In the genomic region with DNA sequence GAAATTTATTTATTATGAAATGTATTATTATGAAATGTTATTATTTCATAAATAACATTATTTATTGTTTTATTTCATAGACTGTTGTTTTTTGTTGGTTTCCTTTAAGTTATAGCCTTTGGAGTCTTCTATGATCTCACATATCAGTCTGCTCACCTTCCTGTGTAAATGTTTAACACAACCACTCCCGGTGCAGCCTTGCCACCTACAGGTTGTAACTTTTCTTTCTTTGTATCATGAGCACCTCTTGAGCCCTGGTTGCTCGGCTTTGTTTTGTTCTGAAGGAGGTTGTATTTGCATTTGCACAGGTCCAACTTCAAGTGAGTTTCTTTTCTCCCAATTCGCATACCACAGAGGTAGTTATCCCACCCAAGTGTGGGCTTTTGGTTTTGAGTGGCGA, we compare ENCODE assay signal across 14 cellular contexts.
DNase-seq lines count a peak whose midpoint lies in the region; ATAC-seq and TF ChIP-seq lines count a peak whose summit lies in the region.
"Had no signal": no experiment of that assay in that cellular context is flagged by ENCODE, and none has a peak within 500 bp of the region (broad histone marks: within the 10 kb centered on the region; RNA-seq: fewer than 3 reads in every experiment).

No MANE protein-coding gene starts in this region.

- H3K9me3 ChIP-seq in hepatocyte (ENCODE audit: low read depth): no peaks in the 10 kb centered on the region

- peaks cover 4% of the 10 kb centered on the region for H3K9me3 Mint-ChIP-seq in progenitor cell of endocrine pancreas (ENCODE audit: low read depth)

- no peaks in the 10 kb centered on the region for H3K27me3 ChIP-seq in hepatocyte

- 51% methylated on average over 4 of the region's 4 CpGs for WGBS in hepatocyte (ENCODE audit: low lambda C conversion rate, missing lambda C conversion rate)

- no peak overlapping the region for H3K4me3 Mint-ChIP-seq in progenitor cell of endocrine pancreas (ENCODE audit: low read depth)

- no peaks in the 10 kb centered on the region for H3K36me3 ChIP-seq in hepatocyte (replicated peaks; ENCODE audit: insufficient read depth, low read depth)

- no peaks in the 10 kb centered on the region for H3K9me2 ChIP-seq in hepatocyte (replicated peaks; ENCODE audit: insufficient read depth)

- H2AFZ ChIP-seq in hepatocyte: no peak overlapping the region
- H2AFZ ChIP-seq: GM23248 had no signal

- H3K4me1 ChIP-seq in hepatocyte (ENCODE audit: insufficient read depth): peaks cover 4% of the 10 kb centered on the region

- peaks cover 5% of the 10 kb centered on the region for H3K4me1 Mint-ChIP-seq in progenitor cell of endocrine pancreas (ENCODE audit: low read depth)

- peak overlapping the region; percentile 53 for H3K27ac ChIP-seq in hepatocyte
- H3K27ac ChIP-seq: C4-2B, GM23248 had no signal

- H4K20me1 ChIP-seq in hepatocyte (ENCODE audit: insufficient read depth, poor library complexity, severe bottlenecking): no peaks in the 10 kb centered on the region

- no peaks in the 10 kb centered on the region for H3K79me2 ChIP-seq in hepatocyte

- DNase-seq in NCI-H2107 treated with DMSO at 0.1 percent for 48 hours (lab: John Stamatoyannopoulos, UW; ENCODE audit: unreplicated experiment): peak; percentile 62
- DNase-seq in NCI-H2107 (lab: John Stamatoyannopoulos, UW): no peak
- peak; percentile 68 for DNase-seq in NCI-H510A treated with DMSO at 0.1 percent for 48 hours (lab: John Stamatoyannopoulos, UW)
- peak; percentile 52 for DNase-seq in hepatocyte (ENCODE audit: low spot score)
- DNase-seq in progenitor cell of endocrine pancreas (ENCODE audit: low spot score, unreplicated experiment): no peak
- no peak for DNase-seq in NAMALWA (ENCODE audit: low spot score)
- no peak for DNase-seq in AG20443 (ENCODE audit: low spot score)
- DNase-seq: DMS 273 treated with DMSO at 0.1 percent for 48 hours, GM23248, KG1, NCI-H526, SHP77 treated with DMSO at 0.1 percent for 48 hours had no signal

- H3K27me3 Mint-ChIP-seq in progenitor cell of endocrine pancreas: peaks cover 14% of the 10 kb centered on the region

- no peak overlapping the region for H3K4me3 ChIP-seq in hepatocyte
- H3K4me3 ChIP-seq: GM23248 had no signal

- ATAC-seq in HG02642 (IDR thresholded peaks at IDR 0.05; ENCODE audit: poor library complexity, unreplicated experiment): no peak

- no peaks in the 10 kb centered on the region for H3K36me3 Mint-ChIP-seq in progenitor cell of endocrine pancreas (ENCODE audit: insufficient read depth)

- TF ChIP-seq CTCF in hepatocyte (IDR thresholded peaks at IDR 0.05; ENCODE audit: poor library complexity) (peak; percentile 24), progenitor cell of endocrine pancreas (IDR thresholded peaks at IDR 0.05; ENCODE audit: unreplicated experiment) (no peak)

- H3K27ac Mint-ChIP-seq in progenitor cell of endocrine pancreas: peak overlapping the region; percentile 80

- H3K4me2 ChIP-seq in hepatocyte: peak overlapping the region; percentile 55

Comparison
In these comparisons a context has a peak if more than half of its experiments do, and no peak if none do; other contexts are left out.
1. DNase-seq: peak in NCI-H2107 treated with DMSO at 0.1 percent for 48 hours (single experiment), NCI-H510A treated with DMSO at 0.1 percent for 48 hours (single experiment) and hepatocyte (single experiment); none in NCI-H2107 (single experiment), progenitor cell of endocrine pancreas (single experiment), NAMALWA (single experiment) and AG20443 (single experiment).